33 cellular contexts compared by ENCODE assay signal in the genomic region with DNA sequence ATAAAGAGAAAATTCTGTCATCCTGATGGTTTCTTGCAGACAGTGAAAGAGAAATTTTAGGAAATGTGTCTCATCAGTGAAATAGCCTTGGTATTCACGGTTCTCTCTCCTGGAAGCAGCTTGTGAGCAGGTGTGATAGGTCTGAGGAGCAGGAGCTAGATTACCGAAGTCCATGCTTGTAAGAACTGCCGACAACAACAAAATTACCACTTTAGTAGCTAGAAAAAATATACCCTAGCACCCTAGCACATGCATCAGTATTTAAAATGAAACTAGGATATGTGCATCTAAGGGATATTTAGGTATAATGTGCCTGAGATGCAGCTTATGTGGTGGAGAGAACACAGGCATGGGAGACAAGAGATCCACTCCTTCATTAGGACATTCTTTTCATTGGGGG.
"Had no signal": no experiment of that assay in that cellular context is flagged by ENCODE, and none has a peak within 500 bp of the region (broad histone marks: within the 10 kb centered on the region; RNA-seq: fewer than 3 reads in every experiment).

No MANE protein-coding gene starts in this region.

- DNase-seq: activated B cell treated with CpG ODN at 0.5 μM for 24 hours; activated CD4-positive, alpha-beta memory T cell treated with anti-CD3 and anti-CD28 coated beads for 36 hours; activated CD4-positive, alpha-beta T cell treated with anti-CD3 and anti-CD28 coated beads for 4 hours; activated CD4-positive, alpha-beta T cell treated with anti-CD3 and anti-CD28 coated beads, Interleukin-2, amount 10 ng/mL, durations not matched to agents 24 days and 14 days; activated CD4-positive, alpha-beta T cell treated with anti-CD3 and anti-CD28 coated beads, Interleukin-2, amount 50 U/mL, for 1 hour; activated CD4-positive, alpha-beta T cell treated with anti-CD3 and anti-CD28 coated beads, Interleukin-2, amount 50 U/mL, for 4 hours; activated CD4-positive, CD25-positive, alpha-beta regulatory T cell treated with anti-CD3 and anti-CD28 coated beads, Interleukin-2, amount 50 U/mL, for 72 hours; activated CD8-positive, alpha-beta memory T cell treated with anti-CD3 and anti-CD28 coated beads, Interleukin-2, amount 50 U/mL, for 4 hours; activated CD8-positive, alpha-beta T cell treated with anti-CD3 and anti-CD28 coated beads for 36 hours; activated effector memory CD4-positive, alpha-beta T cell treated with anti-CD3 and anti-CD28 coated beads, Interleukin-2, amount 50 U/mL, for 16 hours; activated gamma-delta T cell treated with Interleukin-2 at 50 U/mL for 16 hours; activated naive CD4-positive, alpha-beta T cell; activated naive CD4-positive, alpha-beta T cell treated with anti-CD3 and anti-CD28 coated beads for 36 hours; activated naive CD4-positive, alpha-beta T cell treated with anti-CD3 and anti-CD28 coated beads, Interleukin-2, amount 50 U/mL, for 16 hours; activated naive CD8-positive, alpha-beta T cell treated with anti-CD3 and anti-CD28 coated beads for 36 hours; activated T-cell treated with anti-CD3 and anti-CD28 coated beads for 4 hours; activated T-cell treated with anti-CD3 and anti-CD28 coated beads, Interleukin-2, amount 50 U/mL, for 1 hour; activated T-cell treated with anti-CD3 and anti-CD28 coated beads, Interleukin-2, amount 50 U/mL, for 4 hours; activated T-cell treated with anti-CD3 and anti-CD28 coated beads, Interleukin-2, amount 50 U/mL, for 72 hours; adrenal gland; amniotic stem cell; aorta; caudate nucleus; cerebellar nuclear complex; T-helper 1 cell; T-helper 2 cell; T-helper 9 cell had no signal

- H3K4me3 ChIP-seq: adrenal gland, cardiac muscle cell had no signal

- H3K27ac ChIP-seq: adrenal gland, cardiac muscle cell, VCaP had no signal

- H3K27me3 ChIP-seq: adrenal gland, cardiac muscle cell had no signal

- FAIRE-seq: bronchial epithelial cell, TTC549 had no signal

- H3K9me3 ChIP-seq: adrenal gland had no signal

- H3K36me3 ChIP-seq: adrenal gland, cardiac muscle cell had no signal

- ATAC-seq: activated CD8-positive, alpha-beta T cell treated with anti-CD3 and anti-CD28 coated beads for 36 hours; activated naive CD4-positive, alpha-beta T cell treated with anti-CD3 and anti-CD28 coated beads, Interleukin-2, amount 50 U/mL, for 72 hours; activated T-cell treated with anti-CD3 and anti-CD28 coated beads, Interleukin-2, amount 50 U/mL, for 4 hours; activated T-cell treated with anti-CD3 and anti-CD28 coated beads, Interleukin-2, amount 50 U/mL, for 72 hours; activated T-helper 17 cell treated with anti-CD3 and anti-CD28 coated beads, Interleukin-2, amount 50 U/mL, for 72 hours had no signal
